8 cellular contexts compared by ENCODE assay signal in genomic region chr1:110407260-110408210, GRCh38. TPM values are rescaled to one million over a fixed set of nuclear protein-coding genes. Genes with fewer than 3 reads are reported as not detected.
DNase-seq lines count a peak whose midpoint lies in the region; ATAC-seq and TF ChIP-seq lines count a peak whose summit lies in the region.

Gene LAMTOR5, minus strand, starts transcription at chr1:110407694. Its CDS starts 74 bp downstream, at chr1:110407620.

- H3K9me3 ChIP-seq in testis = no peaks in the 10 kb centered on the region

- peak; percentile 91 for DNase-seq in GM10248 (ENCODE audit: extremely low spot score)
- DNase-seq in HFFc6 = peak; percentile 91
- peak; percentile 60 for DNase-seq in NCI-H1048 (lab: John Stamatoyannopoulos, UW)
- peak; percentile 79 for DNase-seq in SKM-1 (lab: John Stamatoyannopoulos, UW; ENCODE audit: unreplicated experiment)
- peak; percentile 89 for DNase-seq in glomerular visceral epithelial cell (ENCODE audit: extremely low spot score)
- DNase-seq in omental fat pad (ENCODE audit: low spot score) = peak; percentile 87
- peak; percentile 96 for DNase-seq in testis

- CTCF ChIA-PET in GM10248 (lab: Yijun Ruan, JAX) = interaction anchor here (1.0 to 10.0 kb wide), 10 partner anchors 9 to 204 kb away, joined by 3 to 135 read pairs (median 5); partner anchors contain the start of gene RBM15

- H3K36me3 ChIP-seq in testis (ENCODE audit: low read depth, missing control alignments) = no peaks in the 10 kb centered on the region

- peak; percentile 39 for TF ChIP-seq POLR2A in testis (IDR thresholded peaks at IDR 0.05)

- H3K4me3 ChIP-seq in testis = peak within 1 kb of the TSS; percentile 90 to 95

- 0 to 1% methylated on average over 26 to 76 of the region's 76 CpGs for WGBS in testis, 2 donors

- peaks cover 2% of the 10 kb centered on the region for H3K27me3 Mint-ChIP-seq in HFFc6 (ENCODE audit: insufficient read depth)
- H3K27me3 Mint-ChIP-seq in activated naive CD8-positive, alpha-beta T cell = no peaks in the 10 kb centered on the region

- H3K4me3 Mint-ChIP-seq in HFFc6 = peak within 1 kb of the TSS; percentile 97
- peak within 1 kb of the TSS; percentile 100 for H3K4me3 Mint-ChIP-seq in activated naive CD8-positive, alpha-beta T cell

- peak within 1 kb of the TSS; percentile 98 for H3K27ac Mint-ChIP-seq in HFFc6
- peak within 1 kb of the TSS; percentile 100 for H3K27ac Mint-ChIP-seq in activated naive CD8-positive, alpha-beta T cell

- intact Hi-C loops in testis (cut with DNase I; ENCODE audit: low total_unique reads) = loop anchor here (10.0 kb wide), 1 partner anchor 63 kb away; no protein-coding TSS in a partner anchor

- ATAC-seq in omental fat pad (ENCODE audit: low FRiP score) = peak; percentile 94

- no peak for TF ChIP-seq CTCF in GM10248 (IDR thresholded peaks at IDR 0.05; ENCODE audit: control extremely low read depth, extremely low read depth, low read depth, missing control alignments)
- TF ChIP-seq CTCF in HFFc6 (IDR thresholded peaks at IDR 0.05) = no peak; the same call in none of the 2 replicates
- no peak for TF ChIP-seq CTCF in omental fat pad (IDR thresholded peaks at IDR 0.05)
- peak in 2 of 3 experiments; percentile 3 to 50 for TF ChIP-seq CTCF in testis (IDR thresholded peaks at IDR 0.05)

- H3K4me1 ChIP-seq in testis = peaks cover 15% of the 10 kb centered on the region

- H3K27ac ChIP-seq in testis = peak within 1 kb of the TSS; percentile 91 to 93

- no peaks in the 10 kb centered on the region for H3K27me3 ChIP-seq in testis

- POLR2A ChIA-PET in GM10248 (lab: Yijun Ruan, JAX) = no interaction called here

- peaks cover 19% of the 10 kb centered on the region for H3K4me1 Mint-ChIP-seq in HFFc6 (ENCODE audit: low read depth)
- H3K4me1 Mint-ChIP-seq in activated naive CD8-positive, alpha-beta T cell (ENCODE audit: low read depth) = peaks cover 27% of the 10 kb centered on the region

- peaks cover 7% of the 10 kb centered on the region for H3K36me3 Mint-ChIP-seq in HFFc6 (ENCODE audit: low read depth)
- no peaks in the 10 kb centered on the region for H3K36me3 Mint-ChIP-seq in activated naive CD8-positive, alpha-beta T cell

- H3K9me3 Mint-ChIP-seq in HFFc6 = no peaks in the 10 kb centered on the region
- no peaks in the 10 kb centered on the region for H3K9me3 Mint-ChIP-seq in activated naive CD8-positive, alpha-beta T cell (ENCODE audit: low read depth)

RNA-seq across cellular contexts. Expression of gene LAMTOR5, which starts in this region (rescaled TPM):
- total RNA-seq in HFFc6 (2021; fragmentation: NEBNext Ultra II Directional; extraction: Animal tissue kit (Norgen Biotek cat#: 25700)) = 100 to 1,000 TPM; 166 to 181 (median 172) TPM
- total RNA-seq in omental fat pad = 100 to 1,000 TPM in 3 of 4 donors, 10 to 100 TPM in 1; 94.4 to 130 (median 116) TPM
- 10 to 100 TPM; 75.4 to 88.8 TPM for total RNA-seq in testis
- 179 TPM for polyA plus RNA-seq in testis (ENCODE audit: insufficient read depth, low read depth, low replicate concordance)

Comparison
In these comparisons a context has a peak if more than half of its experiments do, and no peak if none do; other contexts are left out.
1. Peak in every context shown above with its lines: DNase-seq, ATAC-seq, H3K4me3 ChIP-seq and H3K27ac ChIP-seq.
2. CTCF ChIP-seq: peak in testis (2 of 3); none in GM10248 (single experiment), HFFc6 (single experiment) and omental fat pad (0 of 3).